In genomic region chr19:40559394-40559793, GRCh38 we compare ENCODE assay signal across 2 cellular contexts.
TF ChIP-seq lines count a peak whose summit lies in the region.

No MANE protein-coding gene starts in this region.

TF ChIP-seq in HepG2, 621 proteins besides CTCF, POLR2A, EP300 and RAD21:
- no peak for TF ChIP-seq NR0B2 (CRISPR knock-in tag; IDR thresholded peaks at IDR 0.05)
- TF ChIP-seq ZSCAN22 (CRISPR knock-in tag; IDR thresholded peaks at IDR 0.05), result no peak
- 0 out of 2 replicates have a peak, but pooled peaks have one; percentile 28 for TF ChIP-seq ZNF121 (CRISPR knock-in tag; IDR thresholded peaks at IDR 0.05)
- TF ChIP-seq HMGXB3 (CRISPR knock-in tag; IDR thresholded peaks at IDR 0.05; ENCODE audit: borderline replicate concordance), result no peak
- no peak for TF ChIP-seq HDAC2 (CRISPR knock-in tag; IDR thresholded peaks at IDR 0.05)

TF ChIP-seq in WTC11, 78 proteins besides CTCF, POLR2A, EP300 and RAD21:
- 0 out of 2 replicates have a peak, but pooled peaks have one; percentile 58 for TF ChIP-seq ZNF121 (CRISPR knock-in tag; IDR thresholded peaks at IDR 0.05)
- no peak for TF ChIP-seq ZNF232 (CRISPR knock-in tag; IDR thresholded peaks at IDR 0.05)
